In the genomic region with DNA sequence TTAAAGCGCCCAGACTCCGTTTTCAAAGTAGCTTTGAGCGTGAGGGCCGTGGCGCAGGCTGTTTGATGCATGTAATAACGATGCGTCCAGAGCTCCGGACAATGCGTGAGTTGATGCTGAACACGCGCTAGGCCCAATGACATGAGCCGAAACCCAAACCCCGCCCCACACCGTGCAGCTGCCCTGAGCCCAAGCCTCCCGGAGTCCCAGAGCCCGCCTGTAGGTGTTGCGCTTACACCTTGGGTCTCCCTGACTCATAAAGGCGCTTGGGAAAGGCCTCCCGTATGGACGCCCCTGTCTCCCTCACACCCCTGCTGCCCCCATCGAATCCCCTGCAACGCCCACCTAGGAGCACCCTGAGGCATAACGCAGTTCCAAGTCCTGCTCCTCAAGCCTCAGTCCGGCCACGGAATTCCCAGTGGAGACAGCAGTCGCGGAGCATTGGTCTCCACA, we compare ENCODE assay signal across 1 cellular context.
TF ChIP-seq lines count a peak whose summit lies in the region.

No MANE protein-coding gene starts in this region.

TF ChIP-seq in K562, 482 proteins besides CTCF, POLR2A, EP300 and RAD21 (continued from another document):
- TF ChIP-seq, protein P1, sequence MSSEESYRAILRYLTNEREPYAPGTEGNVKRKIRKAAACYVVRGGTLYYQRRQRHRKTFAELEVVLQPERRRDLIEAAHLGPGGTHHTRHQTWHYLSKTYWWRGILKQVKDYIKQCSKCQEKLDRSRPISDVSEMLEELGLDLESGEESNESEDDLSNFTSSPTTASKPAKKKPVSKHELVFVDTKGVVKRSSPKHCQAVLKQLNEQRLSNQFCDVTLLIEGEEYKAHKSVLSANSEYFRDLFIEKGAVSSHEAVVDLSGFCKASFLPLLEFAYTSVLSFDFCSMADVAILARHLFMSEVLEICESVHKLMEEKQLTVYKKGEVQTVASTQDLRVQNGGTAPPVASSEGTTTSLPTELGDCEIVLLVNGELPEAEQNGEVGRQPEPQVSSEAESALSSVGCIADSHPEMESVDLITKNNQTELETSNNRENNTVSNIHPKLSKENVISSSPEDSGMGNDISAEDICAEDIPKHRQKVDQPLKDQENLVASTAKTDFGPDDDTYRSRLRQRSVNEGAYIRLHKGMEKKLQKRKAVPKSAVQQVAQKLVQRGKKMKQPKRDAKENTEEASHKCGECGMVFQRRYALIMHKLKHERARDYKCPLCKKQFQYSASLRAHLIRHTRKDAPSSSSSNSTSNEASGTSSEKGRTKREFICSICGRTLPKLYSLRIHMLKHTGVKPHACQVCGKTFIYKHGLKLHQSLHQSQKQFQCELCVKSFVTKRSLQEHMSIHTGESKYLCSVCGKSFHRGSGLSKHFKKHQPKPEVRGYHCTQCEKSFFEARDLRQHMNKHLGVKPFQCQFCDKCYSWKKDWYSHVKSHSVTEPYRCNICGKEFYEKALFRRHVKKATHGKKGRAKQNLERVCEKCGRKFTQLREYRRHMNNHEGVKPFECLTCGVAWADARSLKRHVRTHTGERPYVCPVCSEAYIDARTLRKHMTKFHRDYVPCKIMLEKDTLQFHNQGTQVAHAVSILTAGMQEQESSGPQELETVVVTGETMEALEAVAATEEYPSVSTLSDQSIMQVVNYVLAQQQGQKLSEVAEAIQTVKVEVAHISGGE (CRISPR knock-in tag; IDR thresholded peaks at IDR 0.05): no peak
- TF ChIP-seq, protein P2, sequence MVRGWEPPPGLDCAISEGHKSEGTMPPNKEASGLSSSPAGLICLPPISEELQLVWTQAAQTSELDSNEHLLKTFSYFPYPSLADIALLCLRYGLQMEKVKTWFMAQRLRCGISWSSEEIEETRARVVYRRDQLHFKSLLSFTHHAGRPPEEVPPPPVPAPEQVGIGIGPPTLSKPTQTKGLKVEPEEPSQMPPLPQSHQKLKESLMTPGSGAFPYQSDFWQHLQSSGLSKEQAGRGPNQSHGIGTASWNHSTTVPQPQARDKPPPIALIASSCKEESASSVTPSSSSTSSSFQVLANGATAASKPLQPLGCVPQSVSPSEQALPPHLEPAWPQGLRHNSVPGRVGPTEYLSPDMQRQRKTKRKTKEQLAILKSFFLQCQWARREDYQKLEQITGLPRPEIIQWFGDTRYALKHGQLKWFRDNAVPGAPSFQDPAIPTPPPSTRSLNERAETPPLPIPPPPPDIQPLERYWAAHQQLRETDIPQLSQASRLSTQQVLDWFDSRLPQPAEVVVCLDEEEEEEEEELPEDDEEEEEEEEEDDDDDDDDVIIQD (CRISPR knock-in tag; IDR thresholded peaks at IDR 0.05): no peak
- no peak for TF ChIP-seq ETV6 (IDR thresholded peaks at IDR 0.05; ENCODE audit: borderline replicate concordance in 1 of 2, low read depth in 2 of 2, low read length in 1 of 2)
- no peak for TF ChIP-seq ETV6 (CRISPR knock-in tag; IDR thresholded peaks at IDR 0.05; ENCODE audit: borderline replicate concordance)
- TF ChIP-seq LEF1 (IDR thresholded peaks at IDR 0.05): no peak
